12 cellular contexts compared by ENCODE assay signal in genomic region chr11:35598254-35599125, GRCh38. TPM values are rescaled to one million over a fixed set of nuclear protein-coding genes. Genes with fewer than 3 reads are reported as not detected.
A peak's percentile ranks its signal among the peaks of the same experiment; 100 is the strongest.
DNase-seq lines count a peak whose midpoint lies in the region; ATAC-seq, FAIRE-seq and TF ChIP-seq lines count a peak whose summit lies in the region.
"Had no signal": no experiment of that assay in that cellular context is flagged by ENCODE, and none has a peak within 500 bp of the region (broad histone marks: within the 10 kb centered on the region; RNA-seq: fewer than 3 reads in every experiment).

No MANE protein-coding gene starts in this region.

- H3K27me3 ChIP-seq in aorta (ENCODE audit: control insufficient read depth in 1 of 2, insufficient read depth in 2 of 2, low read length in 1 of 2), result no peaks in the 10 kb centered on the region
- H3K27me3 ChIP-seq in small intestine (ENCODE audit: control insufficient read depth in 2 of 2, insufficient read depth in 2 of 2, low read length in 2 of 2), result no peaks in the 10 kb centered on the region

- no peaks in the 10 kb centered on the region for H3K9me3 ChIP-seq in aorta (ENCODE audit: control insufficient read depth, low read length)
- H3K9me3 ChIP-seq in small intestine (ENCODE audit: control insufficient read depth, low read depth), result no peaks in the 10 kb centered on the region

- 74 to 75% methylated on average over 3 of the region's 3 CpGs for WGBS in aorta, 2 donors
- 73 to 80% (median 73%) methylated on average over 3 of the region's 3 CpGs for WGBS in small intestine, 3 donors

- peak; percentile 22 for DNase-seq in stimulated activated CD4-positive, alpha-beta T cell treated with anti-CD3 and anti-CD28 coated beads, Interleukin-15, amount 100 ng/mL, for 24 hours
- no peak for DNase-seq in stimulated activated CD4-positive, alpha-beta T cell treated with anti-CD3 and anti-CD28 coated beads, Interleukin-4, amount 100 ng/mL, for 24 hours
- peak; percentile 37 for DNase-seq in T-helper 2 cell treated with Interferon-gamma antibody and Interleukin-4, amounts not matched to agents 5 μg/mL and 100 μg/mL, for 36 hours (ENCODE audit: low spot score)
- no peak for DNase-seq in type B pancreatic cell (ENCODE audit: extremely low spot score, unreplicated experiment)
- no peak for DNase-seq in aorta
- DNase-seq in small intestine, result no peak
- DNase-seq in amniotic stem cell (lab: John Stamatoyannopoulos, UW), result no peak
- DNase-seq: erythroblast, NCI-H226 had no signal

- no peak for TF ChIP-seq CTCF in type B pancreatic cell (conservative IDR thresholded peaks at IDR 0.05)

- no peaks in the 10 kb centered on the region for H3K4me1 ChIP-seq in aorta (ENCODE audit: control insufficient read depth in 1 of 2, insufficient read depth in 2 of 2, low read length in 2 of 2)
- H3K4me1 ChIP-seq in small intestine (ENCODE audit: control insufficient read depth in 2 of 2, insufficient read depth in 1 of 2, low read depth in 1 of 2, low read length in 1 of 2), result no peaks in the 10 kb centered on the region

- ATAC-seq in HG02798 (IDR thresholded peaks at IDR 0.05; ENCODE audit: poor library complexity, unreplicated experiment), result peak; percentile 83
- no peak for ATAC-seq in aorta (ENCODE audit: low FRiP score)
- ATAC-seq: left lobe of liver had no signal

- H3K36me3 Mint-ChIP-seq in T-helper 2 cell treated with Interferon-gamma antibody and Interleukin-4, amounts not matched to agents 5 μg/mL and 100 μg/mL, for 36 hours (ENCODE audit: low read depth), result no peaks in the 10 kb centered on the region
- H3K36me3 Mint-ChIP-seq in type B pancreatic cell, result no peaks in the 10 kb centered on the region
- H3K36me3 Mint-ChIP-seq: activated naive CD8-positive, alpha-beta T cell had no signal

- intact Hi-C loops in aorta (cut with DNase I), result no loop called here

- no peak for FAIRE-seq in small intestine (lab: Jason Lieb, UNC)

- H3K36me3 ChIP-seq in aorta (ENCODE audit: control insufficient read depth in 1 of 2, insufficient read depth in 2 of 2, low read length in 1 of 2) (no peaks in the 10 kb centered on the region), small intestine (ENCODE audit: control insufficient read depth in 2 of 2, insufficient read depth in 2 of 2, low read length in 2 of 2) (no peaks in the 10 kb centered on the region)

- H3K27me3 Mint-ChIP-seq in T-helper 2 cell treated with Interferon-gamma antibody and Interleukin-4, amounts not matched to agents 5 μg/mL and 100 μg/mL, for 36 hours (ENCODE audit: low read depth), result peaks cover 4% of the 10 kb centered on the region
- H3K27me3 Mint-ChIP-seq in type B pancreatic cell, result peaks cover 35% of the 10 kb centered on the region

- H3K27ac ChIP-seq in aorta (ENCODE audit: low read depth in 1 of 2, low read length in 2 of 2) (no peak overlapping the region), small intestine (ENCODE audit: low read depth in 1 of 2, low read length in 1 of 2) (no peak overlapping the region)

- H3K27ac Mint-ChIP-seq in T-helper 2 cell treated with Interferon-gamma antibody and Interleukin-4, amounts not matched to agents 5 μg/mL and 100 μg/mL, for 36 hours, result peak overlapping the region; percentile 12
- peak overlapping the region; percentile 40 for H3K27ac Mint-ChIP-seq in type B pancreatic cell
- H3K27ac Mint-ChIP-seq: activated naive CD8-positive, alpha-beta T cell had no signal

- no peak overlapping the region for H3K4me3 Mint-ChIP-seq in T-helper 2 cell treated with Interferon-gamma antibody and Interleukin-4, amounts not matched to agents 5 μg/mL and 100 μg/mL, for 36 hours
- no peak overlapping the region for H3K4me3 Mint-ChIP-seq in type B pancreatic cell
- H3K4me3 Mint-ChIP-seq: activated naive CD8-positive, alpha-beta T cell had no signal

- H3K9me3 Mint-ChIP-seq in T-helper 2 cell treated with Interferon-gamma antibody and Interleukin-4, amounts not matched to agents 5 μg/mL and 100 μg/mL, for 36 hours, result no peaks in the 10 kb centered on the region
- H3K9me3 Mint-ChIP-seq in type B pancreatic cell, result no peaks in the 10 kb centered on the region

- H3K4me1 Mint-ChIP-seq in T-helper 2 cell treated with Interferon-gamma antibody and Interleukin-4, amounts not matched to agents 5 μg/mL and 100 μg/mL, for 36 hours (ENCODE audit: low read depth), result peaks cover 4% of the 10 kb centered on the region
- H3K4me1 Mint-ChIP-seq in type B pancreatic cell (ENCODE audit: unreplicated experiment), result peaks cover 24% of the 10 kb centered on the region

- H3K4me3 ChIP-seq in aorta (ENCODE audit: low read length in 2 of 2) (no peak overlapping the region), small intestine (ENCODE audit: low read depth in 1 of 2, low read length in 2 of 2) (no peak overlapping the region)

RNA-seq across cellular contexts. Expression of gene FJX1, which starts 19.8 kb away (rescaled TPM):
- total RNA-seq in type B pancreatic cell (ENCODE audit: low replicate concordance), result 7.8 and 38.8 TPM in 2 replicates
- 10 to 100 TPM in 1 of 2 donors, 1 to 10 TPM in 1; 5.8 to 10.4 TPM for total RNA-seq in aorta
- under 1 TPM in 1 of 2 donors, not detected in 1; 1.00 TPM for polyA plus RNA-seq in aorta
- polyA plus RNA-seq in small intestine, result under 1 TPM in 1 of 3 donors, not detected in 2; 0.79 TPM

Comparison
In these comparisons a context has a peak if more than half of its experiments do, and no peak if none do; other contexts are left out.
1. DNase-seq: peak in stimulated activated CD4-positive, alpha-beta T cell treated with anti-CD3 and anti-CD28 coated beads, Interleukin-15, amount 100 ng/mL, for 24 hours (single experiment) and T-helper 2 cell treated with Interferon-gamma antibody and Interleukin-4, amounts not matched to agents 5 μg/mL and 100 μg/mL, for 36 hours (single experiment); none in stimulated activated CD4-positive, alpha-beta T cell treated with anti-CD3 and anti-CD28 coated beads, Interleukin-4, amount 100 ng/mL, for 24 hours (single experiment), type B pancreatic cell (single experiment), aorta (0 of 2), small intestine (single experiment) and amniotic stem cell (single experiment).